ENCODE assay signal across 8 cellular contexts in genomic region chr7:72829291-72829963, GRCh38. TPM values are rescaled to one million over a fixed set of nuclear protein-coding genes. Genes with fewer than 3 reads are reported as not detected.
A peak's percentile ranks its signal among the peaks of the same experiment; 100 is the strongest.
DNase-seq lines count a peak whose midpoint lies in the region; ATAC-seq, FAIRE-seq and TF ChIP-seq lines count a peak whose summit lies in the region.
"Not testable (repeated sequence)": the region's sequence is repeated elsewhere in the genome, so short reads cannot be mapped to it uniquely, and the experiment has no call there.

No MANE protein-coding gene starts in this region.

- H3K9me3 ChIP-seq in OCI-LY1 (ENCODE audit: low read length); endothelial cell of umbilical vein (replicated peaks; ENCODE audit: control insufficient read depth, insufficient read depth, low read length): not testable (repeated sequence)

- not testable (repeated sequence) for H3K9me2 ChIP-seq in OCI-LY1 (ENCODE audit: low read depth, low read length)

- H3K9me1 ChIP-seq in endothelial cell of umbilical vein (replicated peaks; ENCODE audit: control insufficient read depth, extremely low read depth, insufficient read depth, low read length) = not testable (repeated sequence)

- H3K9ac ChIP-seq in OCI-LY1 (ENCODE audit: low read length) (peak overlapping the region; percentile 81), endothelial cell of umbilical vein (replicated peaks; ENCODE audit: extremely low read depth, insufficient read depth, low read length) (peak overlapping the region; percentile 72)

- dilution Hi-C loops in endothelial cell of umbilical vein (cut with MboI; ENCODE audit: extremely low pct_ligation_motif_present, low sequenced_read_pairs) = not testable (repeated sequence)

- not testable (repeated sequence) for H4K20me1 ChIP-seq in OCI-LY1 (ENCODE audit: insufficient read depth, low read length); endothelial cell of umbilical vein (replicated peaks; ENCODE audit: control insufficient read depth, extremely low read depth, insufficient read depth, low read length)

- DNase-seq in DMS 273 (lab: John Stamatoyannopoulos, UW; ENCODE audit: unreplicated experiment) (peak; percentile 100), HuH-7 (ENCODE audit: low spot score) (peak; percentile 77), activated T-cell treated with anti-CD3 and anti-CD28 coated beads for 1 hour (ENCODE audit: low read depth) (peak; percentile 91), endothelial cell of umbilical vein (ENCODE audit: low read depth, low spot score) (peak; percentile 99), midbrain (lab: John Stamatoyannopoulos, UW) (peak; percentile 98)
- DNase-seq in stimulated activated CD8-positive, alpha-beta memory T cell treated with anti-CD3 and anti-CD28 coated beads, Interleukin-15, amount 100 ng/mL, for 48 hours (ENCODE audit: low read depth in 2 of 2) = peak; percentile 92 to 95

- not testable (repeated sequence) for H2AFZ ChIP-seq in OCI-LY1 (ENCODE audit: low read length)
- peak overlapping the region; percentile 46 for H2AFZ ChIP-seq in endothelial cell of umbilical vein (ENCODE audit: low read depth, low read length)

- POLR2A ChIA-PET in endothelial cell of umbilical vein (lab: Charles Lee) = not testable (repeated sequence)

- H3K4me2 ChIP-seq in OCI-LY1 (ENCODE audit: low read length) = peak overlapping the region; percentile 73
- peak overlapping the region; percentile 86 for H3K4me2 ChIP-seq in endothelial cell of umbilical vein (ENCODE audit: insufficient read depth, low read length)

- peak; percentile 52 for ATAC-seq in GM21526 (IDR thresholded peaks at IDR 0.05; ENCODE audit: low FRiP score, unreplicated experiment)

- peaks cover 27% of the 10 kb centered on the region for H3K79me2 ChIP-seq in OCI-LY1 (ENCODE audit: insufficient read depth, low read length)
- H3K79me2 ChIP-seq in endothelial cell of umbilical vein (ENCODE audit: control insufficient read depth, insufficient read depth, low read length) = peaks cover 26% of the 10 kb centered on the region

- H3K27ac ChIP-seq in OCI-LY1 (ENCODE audit: low read depth, low read length, poor library complexity, severe bottlenecking) (peak overlapping the region; percentile 73), endothelial cell of umbilical vein (ENCODE audit: insufficient read depth, low read depth, low read length) (peak overlapping the region; percentile 75)

- H3K36me3 ChIP-seq in OCI-LY1 (ENCODE audit: insufficient read depth, low read length) = peaks cover 34% of the 10 kb centered on the region
- H3K36me3 ChIP-seq in endothelial cell of umbilical vein (ENCODE audit: control insufficient read depth in 2 of 2, extremely low read depth in 1 of 2, insufficient read depth in 2 of 2, low read length in 2 of 2) = not testable (repeated sequence)

- not testable (repeated sequence) for H3F3A ChIP-seq in OCI-LY1 (ENCODE audit: insufficient read depth, low read length)

- peak overlapping the region; percentile 75 for H3K4me3 ChIP-seq in OCI-LY1 (ENCODE audit: low read depth, low read length, poor library complexity, severe bottlenecking)
- H3K4me3 ChIP-seq in endothelial cell of umbilical vein (replicated peaks in 1 of 3; ENCODE audit: insufficient read depth in 1 of 3, low read depth in 1 of 3, low read length in 3 of 3) = peak overlapping the region; percentile 72 to 84 (median 79)

- H3K27me3 ChIP-seq in OCI-LY1 (ENCODE audit: insufficient read depth, low read length); endothelial cell of umbilical vein (ENCODE audit: control insufficient read depth in 2 of 2, insufficient read depth in 2 of 2, low read length in 2 of 2): not testable (repeated sequence)

- peaks cover 22% of the 10 kb centered on the region for H3K4me1 ChIP-seq in OCI-LY1 (ENCODE audit: insufficient read depth, low read length, severe bottlenecking)
- not testable (repeated sequence) for H3K4me1 ChIP-seq in endothelial cell of umbilical vein (ENCODE audit: control insufficient read depth, extremely low read depth, insufficient read depth, low read length)

- CTCF ChIA-PET in endothelial cell of umbilical vein (lab: Charles Lee) = interaction anchor here (2.1 kb wide), 1 partner anchor 86 kb away, joined by 8 read pairs; no protein-coding TSS in a partner anchor

- not testable (repeated sequence) for TF ChIP-seq CTCF in OCI-LY1 (IDR thresholded peaks at IDR 0.05; ENCODE audit: low read length); endothelial cell of umbilical vein (IDR thresholded peaks at IDR 0.05; ENCODE audit: extremely low read depth in 1 of 2, insufficient read depth in 1 of 2, low read depth in 1 of 2, low read length in 2 of 2)

- FAIRE-seq in endothelial cell of umbilical vein (lab: Jason Lieb, UNC) = peak; percentile 90

- intact Hi-C loops in endothelial cell of umbilical vein (cut with micrococcal nuclease) = loop anchor here (2.0 kb wide), 2 partner anchors 77 to 85 kb away; no protein-coding TSS in a partner anchor

- BruUV-seq in endothelial cell of umbilical vein (replicated peaks; lab: Mats Ljungman, UMichigan) = TSS peak; percentile 58

- peak; percentile 61 for TF ChIP-seq POLR2A in endothelial cell of umbilical vein (IDR thresholded peaks at IDR 0.05; ENCODE audit: low read depth, low read length)

TF ChIP-seq in endothelial cell of umbilical vein, 7 proteins besides CTCF, POLR2A, EP300 and RAD21:
- TF ChIP-seq POLR2AphosphoS5 (IDR thresholded peaks at IDR 0.05; ENCODE audit: insufficient read depth, low read depth, low read length) = peak; percentile 59

RNA-seq across cellular contexts. Expression of gene TYW1B, which starts 1.4 kb away (rescaled TPM):
- 2.7 and 5.0 TPM in 2 replicates for total RNA-seq in endothelial cell of umbilical vein
- 0.57 and 0.69 TPM in 2 replicates for polyA plus RNA-seq in endothelial cell of umbilical vein
- 0.95 and 1.1 TPM in 2 replicates for polyA plus RNA-seq in endothelial cell of umbilical vein (2011; cell fraction: cytosol; rRNA removed)
- 3.9 and 4.2 TPM in 2 replicates for polyA plus RNA-seq in endothelial cell of umbilical vein (2011; cell fraction: nucleus; rRNA removed)
- 0.31 and 0.39 TPM in 2 replicates for polyA plus RNA-seq in endothelial cell of umbilical vein (2012)
- polyA minus RNA-seq in endothelial cell of umbilical vein = 4.3 and 4.4 TPM in 2 replicates
- 2.2 TPM for polyA minus RNA-seq in endothelial cell of umbilical vein (2011; cell fraction: cytosol; rRNA and poly(A)+ RNA removed)
- 6.4 and 8.4 TPM in 2 replicates for polyA minus RNA-seq in endothelial cell of umbilical vein (2011; cell fraction: nucleus; rRNA and poly(A)+ RNA removed)

Comparison
In these comparisons a context has a peak if more than half of its experiments do, and no peak if none do; other contexts are left out.
1. Peak in every context shown above with its lines: DNase-seq, ATAC-seq, H3K4me3 ChIP-seq and H3K27ac ChIP-seq.